ENCODE assay signal across 15 cellular contexts in genomic region chr1:1853593-1854257, GRCh38. TPM values are rescaled to one million over a fixed set of nuclear protein-coding genes. Genes with fewer than 3 reads are reported as not detected.
DNase-seq lines count a peak whose midpoint lies in the region; ATAC-seq and TF ChIP-seq lines count a peak whose summit lies in the region.
"Had no signal": no experiment of that assay in that cellular context is flagged by ENCODE, and none has a peak within 500 bp of the region (broad histone marks: within the 10 kb centered on the region; RNA-seq: fewer than 3 reads in every experiment).

No MANE protein-coding gene starts in this region.

- H3K4me3 Mint-ChIP-seq in T-helper 17 cell (peak overlapping the region; percentile 19), glutamatergic neuron (ENCODE audit: unreplicated experiment) (no peak overlapping the region)
- H3K4me3 Mint-ChIP-seq in stimulated activated naive B cell treated with anti-CD40 and anti-IgM and Interleukin-4, amounts not matched to agents 10 μg/mL and 1 μg/mL and 100 μg/mL, for 72 hours: no peak overlapping the region

- H3K4me3 ChIP-seq in esophagus muscularis mucosa: no peak overlapping the region
- H3K4me3 ChIP-seq: lung had no signal

- no peak for TF ChIP-seq POLR2A in esophagus muscularis mucosa (IDR thresholded peaks at IDR 0.05; ENCODE audit: low read depth)

- H3K9me3 ChIP-seq in T-helper 17 cell (ENCODE audit: control insufficient read depth, low read length, poor library complexity, severe bottlenecking) (no peaks in the 10 kb centered on the region), esophagus muscularis mucosa (no peaks in the 10 kb centered on the region)

- no peak for DNase-seq in activated naive CD4-positive, alpha-beta T cell treated with anti-CD3 and anti-CD28 coated beads, Interleukin-2, amount 50 U/mL, for 72 hours (ENCODE audit: low spot score in 2 of 2)
- no peak for DNase-seq in activated naive CD4-positive, alpha-beta T cell treated with anti-CD3 and anti-CD28 coated beads, Interleukin-2, amount 50 U/mL, for 16 hours
- no peak for DNase-seq in T-helper 17 cell
- DNase-seq in glutamatergic neuron: no peak
- DNase-seq in stimulated activated naive B cell treated with anti-CD40 and anti-IgM and Interleukin-4, amounts not matched to agents 10 μg/mL and 1 μg/mL and 100 μg/mL, for 72 hours: no peak
- DNase-seq in NCI-H1048 (lab: John Stamatoyannopoulos, UW): no peak
- DNase-seq in A172 (ENCODE audit: low spot score): no peak
- DNase-seq in esophagus muscularis mucosa (ENCODE audit: extremely low spot score): no peak
- DNase-seq: activated T-cell treated with anti-CD3 and anti-CD28 coated beads for 4 hours, erythroblast, NCI-H1694, NCI-H774, posterior cingulate gyrus, SHP77 treated with DMSO at 0.1 percent for 48 hours had no signal

- peaks cover 53% of the 10 kb centered on the region for H3K4me1 Mint-ChIP-seq in T-helper 17 cell
- peaks cover 39% of the 10 kb centered on the region for H3K4me1 Mint-ChIP-seq in glutamatergic neuron (ENCODE audit: low read depth, unreplicated experiment)
- H3K4me1 Mint-ChIP-seq in stimulated activated naive B cell treated with anti-CD40 and anti-IgM and Interleukin-4, amounts not matched to agents 10 μg/mL and 1 μg/mL and 100 μg/mL, for 72 hours: peaks cover 51 to 84% of the 10 kb centered on the region in 2 donors

- no peak for TF ChIP-seq EP300 in esophagus muscularis mucosa (IDR thresholded peaks at IDR 0.05)

- H3K36me3 Mint-ChIP-seq in activated naive CD4-positive, alpha-beta T cell treated with anti-CD3 and anti-CD28 coated beads, Interleukin-2, amount 50 U/mL, for 72 hours: peaks cover 0 to 8% of the 10 kb centered on the region in 2 donors
- H3K36me3 Mint-ChIP-seq in T-helper 17 cell (ENCODE audit: low read depth) (peaks cover 5% of the 10 kb centered on the region), glutamatergic neuron (ENCODE audit: unreplicated experiment) (no peaks in the 10 kb centered on the region)
- peaks cover 20 to 28% of the 10 kb centered on the region in 2 donors for H3K36me3 Mint-ChIP-seq in stimulated activated naive B cell treated with anti-CD40 and anti-IgM and Interleukin-4, amounts not matched to agents 10 μg/mL and 1 μg/mL and 100 μg/mL, for 72 hours

- no peak overlapping the region for H3K27ac ChIP-seq in esophagus muscularis mucosa (replicated peaks in 1 of 4)

- ATAC-seq in activated naive CD4-positive, alpha-beta T cell treated with anti-CD3 and anti-CD28 coated beads, Interleukin-2, amount 50 U/mL, for 72 hours: no peak
- no peak for ATAC-seq in T-helper 17 cell
- no peak for ATAC-seq in stimulated activated naive B cell treated with anti-CD40 and anti-IgM and Interleukin-4, amounts not matched to agents 10 μg/mL and 1 μg/mL and 100 μg/mL, for 72 hours (replicated peaks)

- no peaks in the 10 kb centered on the region for H3K27me3 Mint-ChIP-seq in T-helper 17 cell
- peaks cover 4% of the 10 kb centered on the region for H3K27me3 Mint-ChIP-seq in glutamatergic neuron (ENCODE audit: unreplicated experiment)
- H3K27me3 Mint-ChIP-seq in stimulated activated naive B cell treated with anti-CD40 and anti-IgM and Interleukin-4, amounts not matched to agents 10 μg/mL and 1 μg/mL and 100 μg/mL, for 72 hours: no peaks in the 10 kb centered on the region

- 81% methylated on average over 7 of the region's 7 CpGs for WGBS in esophagus muscularis mucosa

- no peaks in the 10 kb centered on the region for H3K27me3 ChIP-seq in esophagus muscularis mucosa

- no peaks in the 10 kb centered on the region for H3K9me3 Mint-ChIP-seq in activated naive CD4-positive, alpha-beta T cell treated with anti-CD3 and anti-CD28 coated beads, Interleukin-2, amount 50 U/mL, for 72 hours
- peaks cover 6% of the 10 kb centered on the region for H3K9me3 Mint-ChIP-seq in glutamatergic neuron (ENCODE audit: unreplicated experiment)
- H3K9me3 Mint-ChIP-seq in stimulated activated naive B cell treated with anti-CD40 and anti-IgM and Interleukin-4, amounts not matched to agents 10 μg/mL and 1 μg/mL and 100 μg/mL, for 72 hours: no peaks in the 10 kb centered on the region

- H3K4me1 ChIP-seq in esophagus muscularis mucosa: peaks cover 48 to 82% (median 65%) of the 10 kb centered on the region in 4 donors

- no peaks in the 10 kb centered on the region for H3K36me3 ChIP-seq in esophagus muscularis mucosa

- H3K27ac Mint-ChIP-seq in activated naive CD4-positive, alpha-beta T cell treated with anti-CD3 and anti-CD28 coated beads, Interleukin-2, amount 50 U/mL, for 72 hours: peak overlapping the region; percentile 67 to 70
- peak overlapping the region; percentile 77 for H3K27ac Mint-ChIP-seq in T-helper 17 cell
- peak overlapping the region; percentile 25 for H3K27ac Mint-ChIP-seq in glutamatergic neuron (ENCODE audit: unreplicated experiment)
- peak overlapping the region; percentile 37 for H3K27ac Mint-ChIP-seq in stimulated activated naive B cell treated with anti-CD40 and anti-IgM and Interleukin-4, amounts not matched to agents 10 μg/mL and 1 μg/mL and 100 μg/mL, for 72 hours

- intact Hi-C loops in esophagus muscularis mucosa (cut with DNase I): loop anchor here (5.0 kb wide), 1 partner anchor 34 kb away; no protein-coding TSS in a partner anchor

- TF ChIP-seq CTCF in glutamatergic neuron (IDR thresholded peaks at IDR 0.05; ENCODE audit: partially characterized antibody, unreplicated experiment) (no peak), esophagus muscularis mucosa (IDR thresholded peaks at IDR 0.05) (no peak)

RNA-seq across cellular contexts. Expression of gene GNB1, which starts 37.2 kb away (rescaled TPM):
- 100 to 1,000 TPM; 267 to 358 TPM for total RNA-seq in activated naive CD4-positive, alpha-beta T cell treated with anti-CD3 and anti-CD28 coated beads, Interleukin-2, amount 50 U/mL, for 72 hours
- 100 to 1,000 TPM; 236 to 255 TPM for total RNA-seq in T-helper 17 cell
- total RNA-seq in glutamatergic neuron (ENCODE audit: unreplicated experiment): 734 TPM
- 39.2 and 44.0 TPM in 2 replicates for total RNA-seq in A172 (2014; rRNA removed; shearing (Covaris generic))
- total RNA-seq in esophagus muscularis mucosa: 100 to 1,000 TPM; 124 to 166 (median 161) TPM

Comparison
In these comparisons a context has a peak if more than half of its experiments do, and no peak if none do; other contexts are left out.
1. H3K27ac Mint-ChIP-seq: peak in every context shown above with its lines; median percentile 77 in T-helper 17 cell; 68 in activated naive CD4-positive, alpha-beta T cell treated with anti-CD3 and anti-CD28 coated beads, Interleukin-2, amount 50 U/mL, for 72 hours; 37 in stimulated activated naive B cell treated with anti-CD40 and anti-IgM and Interleukin-4, amounts not matched to agents 10 μg/mL and 1 μg/mL and 100 μg/mL, for 72 hours; 25 in glutamatergic neuron.